Comparison of ENCODE assay signal across 21 cellular contexts in the genomic region with DNA sequence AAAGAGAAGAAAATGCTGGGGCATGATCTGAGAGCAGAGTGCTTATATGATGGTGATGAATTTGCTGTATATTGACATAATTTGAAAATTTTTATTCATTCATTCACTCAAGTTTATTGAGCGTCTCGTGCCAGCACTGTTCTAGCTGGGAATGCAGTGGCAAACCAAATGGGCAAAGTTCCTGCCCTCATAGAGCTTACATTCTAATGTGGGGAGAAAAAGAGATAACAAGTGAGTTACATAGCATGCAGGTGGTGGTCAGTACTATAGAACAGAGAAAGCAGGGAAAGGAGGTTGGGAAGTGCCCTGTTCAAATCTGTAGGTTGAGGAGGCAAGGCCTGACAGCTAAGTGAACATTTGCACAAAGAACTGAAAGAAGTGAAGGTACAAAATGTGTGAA.
"Had no signal": no experiment of that assay in that cellular context is flagged by ENCODE, and none has a peak within 500 bp of the region (broad histone marks: within the 10 kb centered on the region; RNA-seq: fewer than 3 reads in every experiment).

No MANE protein-coding gene starts in this region.

- H3K27ac ChIP-seq: RWPE1 had no signal

- ATAC-seq: Panc1, PC-3, T-cell had no signal

- H3K9me2 ChIP-seq: SK-N-SH had no signal

- H3K4me2 ChIP-seq: SK-N-SH had no signal

- H3K9me3 ChIP-seq: SK-N-SH had no signal

- H3K9ac ChIP-seq: SK-N-SH had no signal

- DNase-seq: KBM-7, MM.1S, NCI-H1092 treated with DMSO at 0.1 percent for 48 hours, NCI-H1436, NCI-H187, NCI-H2029, NCI-H2081 treated with DMSO at 0.1 percent for 48 hours, NCI-H2171, NCI-H226, NCI-H446, NCI-H510A, NCI-H524 treated with DMSO at 0.1 percent for 48 hours, NCI-H69, NCI-H774, PC-3, SHP77, SK-N-SH, SW 1271, T-cell had no signal
